Comparison of ENCODE assay signal across 20 cellular contexts in the genomic region with DNA sequence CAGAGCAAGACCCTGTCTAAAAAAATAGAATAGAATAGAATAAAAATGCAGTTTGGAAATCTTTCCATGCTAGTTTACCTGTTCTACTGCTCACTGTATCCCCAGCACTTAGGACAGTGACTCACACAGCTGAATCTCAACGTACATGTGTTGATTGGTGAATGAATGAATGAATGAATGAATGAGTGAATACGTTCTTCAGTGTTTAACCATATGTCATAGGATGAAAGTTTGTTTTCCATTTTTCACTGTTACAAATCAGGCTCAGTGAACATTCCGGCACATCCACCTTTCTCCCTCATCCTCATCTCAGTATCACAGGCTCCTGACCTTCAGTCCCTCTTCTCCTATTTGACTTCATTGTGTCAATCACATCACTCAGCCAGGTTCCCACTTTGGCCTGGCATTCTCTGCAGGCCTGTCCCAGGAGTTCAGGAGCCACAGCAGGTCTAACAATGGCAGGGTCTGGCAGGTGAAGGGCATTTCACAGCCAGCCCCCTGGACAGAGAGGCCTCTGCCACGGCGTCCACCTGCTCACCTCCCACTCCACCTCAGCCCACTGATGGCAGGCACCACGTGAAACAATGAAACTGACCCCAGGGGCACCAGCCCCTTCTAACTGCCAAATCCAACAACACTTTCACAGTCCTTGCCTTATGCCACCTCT. TPM values are rescaled to one million over a fixed set of nuclear protein-coding genes. Genes with fewer than 3 reads are reported as not detected.
DNase-seq lines count a peak whose midpoint lies in the region; ATAC-seq, FAIRE-seq and TF ChIP-seq lines count a peak whose summit lies in the region.
"Had no signal": no experiment of that assay in that cellular context is flagged by ENCODE, and none has a peak within 500 bp of the region (broad histone marks: within the 10 kb centered on the region; RNA-seq: fewer than 3 reads in every experiment).

No MANE protein-coding gene starts in this region.

- RAD21 ChIA-PET in GM12878 (lab: Charles Lee; ENCODE audit: unreplicated experiment): interaction anchor here (1.4 kb wide), 1 partner anchor 9 kb away, joined by 4 read pairs; no protein-coding TSS in a partner anchor

- peak overlapping the region; percentile 51 for H3K4me3 Mint-ChIP-seq in stimulated activated memory B cell treated with anti-CD40 and anti-IgM and Interleukin-4, amounts not matched to agents 10 μg/mL and 1 μg/mL and 100 μg/mL, for 72 hours
- H3K4me3 Mint-ChIP-seq: activated naive CD8-positive, alpha-beta T cell treated with anti-CD3 and anti-CD28 coated beads, Interleukin-2, amount 10 ng/mL, durations not matched to agents 7 days and 5 days; HFFc6 had no signal

- TF ChIP-seq CTCF in GM12878 (IDR thresholded peaks at IDR 0.05 in 2 of 3, conservative IDR thresholded peaks at IDR 0.05 in 1 of 3; ENCODE audit: control insufficient read depth in 2 of 3, extremely low read depth in 1 of 3, insufficient read depth in 1 of 3, low read depth in 3 of 3, low read length in 3 of 3): no peak

- H3K4me1 ChIP-seq in Karpas-422 (ENCODE audit: low read length) (peaks cover 100% of the 10 kb centered on the region), GM12878 (ENCODE audit: control insufficient read depth, insufficient read depth, low read length) (peaks cover 47% of the 10 kb centered on the region)

- H3K9me2 ChIP-seq in Karpas-422 (replicated peaks; ENCODE audit: insufficient read depth, low read length): no peaks in the 10 kb centered on the region

- no peak for TF ChIP-seq EP300 in GM12878 (IDR thresholded peaks at IDR 0.05; ENCODE audit: borderline replicate concordance in 1 of 2, control insufficient read depth in 1 of 2, low read depth in 2 of 2, low read length in 2 of 2)

- CTCF ChIA-PET in GM12878 (lab: Yijun Ruan, JAX): interaction anchor here (1.5 kb wide), 1 partner anchor 11 kb away, joined by 4 read pairs; no protein-coding TSS in a partner anchor

- no peak for TF ChIP-seq POLR2A in GM12878 (IDR thresholded peaks at IDR 0.05; ENCODE audit: low read depth, low read length)

- no peak for FAIRE-seq in GM12878 (lab: Jason Lieb, UNC)
- FAIRE-seq: keratinocyte had no signal

- H3K4me2 ChIP-seq in Karpas-422 (ENCODE audit: low read depth, low read length, poor library complexity, severe bottlenecking): peak overlapping the region; percentile 49
- peak overlapping the region; percentile 31; the same call in 1 of the 2 replicates for H3K4me2 ChIP-seq in GM12878 (ENCODE audit: control insufficient read depth, insufficient read depth)

- peaks cover 35 to 76% of the 10 kb centered on the region in 2 donors for H3K36me3 Mint-ChIP-seq in activated naive CD4-positive, alpha-beta T cell treated with anti-CD3 and anti-CD28 coated beads, Interleukin-2, amount 50 U/mL, for 72 hours
- peaks cover 43% of the 10 kb centered on the region for H3K36me3 Mint-ChIP-seq in stimulated activated memory B cell treated with anti-CD40 and anti-IgM and Interleukin-4, amounts not matched to agents 10 μg/mL and 1 μg/mL and 100 μg/mL, for 72 hours

- SMC1A ChIA-PET in GM12878 (lab: Charles Lee; ENCODE audit: uncharacterized antibody, unreplicated experiment): interaction anchor here (0.9 to 3.8 kb wide), 3 partner anchors 9 to 40 kb away, joined by 4 to 25 read pairs (median 4); no protein-coding TSS in a partner anchor

- no peak for ATAC-seq in activated naive CD4-positive, alpha-beta T cell treated with anti-CD3 and anti-CD28 coated beads, Interleukin-2, amount 50 U/mL, for 72 hours
- no peak for ATAC-seq in GM12878
- no peak for ATAC-seq in stimulated activated memory B cell treated with anti-CD40 and anti-IgM and Interleukin-4, amounts not matched to agents 10 μg/mL and 1 μg/mL and 100 μg/mL, for 72 hours
- no peak for ATAC-seq in GM21528 (IDR thresholded peaks at IDR 0.05; ENCODE audit: low FRiP score, unreplicated experiment)

- no peaks in the 10 kb centered on the region for H3K27me3 ChIP-seq in Karpas-422 (ENCODE audit: low read length)
- H3K27me3 ChIP-seq in GM12878 (replicated peaks in 1 of 2; ENCODE audit: control insufficient read depth in 2 of 2, insufficient read depth in 2 of 2, low read length in 1 of 2): no peaks in the 10 kb centered on the region
- H3K27me3 ChIP-seq: transverse colon had no signal

- intact Hi-C loops in GM12878 (cut with micrococcal nuclease; ENCODE audit: unreplicated experiment): no loop called here

- H2AFZ ChIP-seq in Karpas-422 (ENCODE audit: low read length) (no peak overlapping the region), GM12878 (ENCODE audit: control insufficient read depth, low read depth, low read length) (no peak overlapping the region)

- peak overlapping the region; percentile 53 to 96 for H3K27ac Mint-ChIP-seq in activated naive CD4-positive, alpha-beta T cell treated with anti-CD3 and anti-CD28 coated beads, Interleukin-2, amount 50 U/mL, for 72 hours
- H3K27ac Mint-ChIP-seq in stimulated activated memory B cell treated with anti-CD40 and anti-IgM and Interleukin-4, amounts not matched to agents 10 μg/mL and 1 μg/mL and 100 μg/mL, for 72 hours: peak overlapping the region; percentile 99
- H3K27ac Mint-ChIP-seq: activated naive CD8-positive, alpha-beta T cell treated with anti-CD3 and anti-CD28 coated beads, Interleukin-2, amount 10 ng/mL, durations not matched to agents 7 days and 5 days; HFFc6 had no signal

- WGBS in GM12878 (ENCODE audit: insufficient coverage, insufficient replicate concordance, low lambda C conversion rate, missing lambda C conversion rate): 60% methylated on average over 6 of the region's 6 CpGs

- peaks cover 91% of the 10 kb centered on the region for H3K4me1 Mint-ChIP-seq in stimulated activated memory B cell treated with anti-CD40 and anti-IgM and Interleukin-4, amounts not matched to agents 10 μg/mL and 1 μg/mL and 100 μg/mL, for 72 hours

- peak overlapping the region; percentile 100 for H3K27ac ChIP-seq in Karpas-422 (ENCODE audit: low read length)
- H3K27ac ChIP-seq in GM12878 (ENCODE audit: control insufficient read depth, insufficient read depth): peak overlapping the region; percentile 40
- H3K27ac ChIP-seq: transverse colon, VCaP had no signal

- H3K9ac ChIP-seq in Karpas-422 (ENCODE audit: low read length): peak overlapping the region; percentile 51
- no peak overlapping the region for H3K9ac ChIP-seq in GM12878 (ENCODE audit: control insufficient read depth, insufficient read depth, low read length)

- H3K27me3 Mint-ChIP-seq in stimulated activated memory B cell treated with anti-CD40 and anti-IgM and Interleukin-4, amounts not matched to agents 10 μg/mL and 1 μg/mL and 100 μg/mL, for 72 hours: no peaks in the 10 kb centered on the region
- H3K27me3 Mint-ChIP-seq: activated naive CD8-positive, alpha-beta T cell treated with anti-CD3 and anti-CD28 coated beads, Interleukin-2, amount 10 ng/mL, durations not matched to agents 7 days and 5 days had no signal

- H3K79me2 ChIP-seq in Karpas-422 (ENCODE audit: low read length): peaks cover 100% of the 10 kb centered on the region
- H3K79me2 ChIP-seq in GM12878 (ENCODE audit: control insufficient read depth, insufficient read depth, low read length): peaks cover 87% of the 10 kb centered on the region

- in situ Hi-C loops in GM12878 (cut with MboI): no loop called here

- no peak for TF ChIP-seq RAD21 in GM12878 (IDR thresholded peaks at IDR 0.05; ENCODE audit: insufficient read depth, low read depth, low read length)

- H4K20me1 ChIP-seq in Karpas-422 (ENCODE audit: insufficient read depth, low read depth, low read length) (peaks cover 12% of the 10 kb centered on the region; the same call in 1 of the 2 replicates), GM12878 (ENCODE audit: control insufficient read depth, insufficient read depth) (no peaks in the 10 kb centered on the region)

- H3K36me3 ChIP-seq in Karpas-422 (ENCODE audit: insufficient read depth, low read length) (peaks cover 56% of the 10 kb centered on the region), GM12878 (ENCODE audit: control insufficient read depth in 2 of 2, insufficient read depth in 2 of 2, low read length in 1 of 2) (peaks cover 4 to 8% of the 10 kb centered on the region in 2 experiments; a peak in 3 of 4 replicates)
- H3K36me3 ChIP-seq: transverse colon had no signal

- BruUV-seq in GM12878 (replicated peaks; lab: Mats Ljungman, UMichigan): no TSS peak

- no peaks in the 10 kb centered on the region for H3K9me3 ChIP-seq in Karpas-422 (ENCODE audit: low read length)
- no peaks in the 10 kb centered on the region for H3K9me3 ChIP-seq in GM12878 (replicated peaks; ENCODE audit: control insufficient read depth, insufficient read depth, low read length)
- H3K9me3 ChIP-seq: transverse colon had no signal

- peak overlapping the region; percentile 38; the same call in 1 of the 2 replicates for H3K4me3 ChIP-seq in Karpas-422 (ENCODE audit: low read length)
- H3K4me3 ChIP-seq in GM12878: no peak overlapping the region
- H3K4me3 ChIP-seq: transverse colon had no signal

- POLR2A ChIA-PET in GM12878 (lab: Charles Lee): interaction anchor here (0.9 to 1.2 kb wide), 4 partner anchors 7 to 18 kb away, joined by 3 to 4 read pairs (median 3); partner anchors contain the start of gene ZC3H12D

- no peak for DNase-seq in activated naive CD4-positive, alpha-beta T cell treated with anti-CD3 and anti-CD28 coated beads, Interleukin-2, amount 50 U/mL, for 72 hours (ENCODE audit: low spot score in 2 of 2)
- no peak for DNase-seq in activated naive CD4-positive, alpha-beta T cell (lab: John Stamatoyannopoulos, UW)
- DNase-seq in Karpas-422 (no peak), GM12878 (ENCODE audit: low read depth, low spot score) (no peak), NCI-H1417 (lab: John Stamatoyannopoulos, UW) (no peak), OCI-M2 (lab: John Stamatoyannopoulos, UW; ENCODE audit: unreplicated experiment) (no peak)
- DNase-seq: activated CD4-positive, alpha-beta T cell treated with anti-CD3 and anti-CD28 coated beads, Interleukin-2, amount 50 U/mL, for 1 hour; activated CD8-positive, alpha-beta memory T cell treated with anti-CD3 and anti-CD28 coated beads, Interleukin-2, amount 50 U/mL, for 4 hours; activated naive CD8-positive, alpha-beta T cell treated with anti-CD3 and anti-CD28 coated beads, Interleukin-2, amount 10 ng/mL, durations not matched to agents 7 days and 5 days; DMS 273 treated with DMSO at 0.1 percent for 48 hours; HFFc6; MM.1S; NCI-H146; NCI-H510A; right cardiac atrium; transverse colon had no signal

- H3K9me3 Mint-ChIP-seq in activated naive CD4-positive, alpha-beta T cell treated with anti-CD3 and anti-CD28 coated beads, Interleukin-2, amount 50 U/mL, for 72 hours: no peaks in the 10 kb centered on the region
- no peaks in the 10 kb centered on the region for H3K9me3 Mint-ChIP-seq in stimulated activated memory B cell treated with anti-CD40 and anti-IgM and Interleukin-4, amounts not matched to agents 10 μg/mL and 1 μg/mL and 100 μg/mL, for 72 hours
- H3K9me3 Mint-ChIP-seq: activated naive CD8-positive, alpha-beta T cell treated with anti-CD3 and anti-CD28 coated beads, Interleukin-2, amount 10 ng/mL, durations not matched to agents 7 days and 5 days; HFFc6 had no signal

RNA-seq across cellular contexts. Expression of gene ZC3H12D, which starts 7.9 kb away (rescaled TPM):
- 100 to 1,000 TPM in 1 of 2 donors, 10 to 100 TPM in 1; 87.1 to 186 TPM for total RNA-seq in activated naive CD4-positive, alpha-beta T cell treated with anti-CD3 and anti-CD28 coated beads, Interleukin-2, amount 50 U/mL, for 72 hours
- 71.0 and 92.0 TPM in 2 replicates for total RNA-seq in Karpas-422 (2014; rRNA removed; shearing (Covaris generic); ENCODE audit: low replicate concordance)
- total RNA-seq in GM12878 (2013; cell fraction: nucleolus; rRNA removed): 90.8 and 98.3 TPM in 2 replicates
- total RNA-seq in GM12878 (2014; rRNA removed): 9.4 and 10.8 TPM in 2 replicates
- total RNA-seq in GM12878 (2014; rRNA removed; fragmentation: Illumina TruSeq; extraction: Trizol): 10.2 and 10.3 TPM in 2 replicates
- 14.1 and 15.7 TPM in 2 replicates for total RNA-seq in GM12878 (2021)
- 3.9 TPM for polyA plus RNA-seq in GM12878 (2011; ENCODE audit: low read depth)
- 28.0 and 29.7 TPM in 2 replicates for polyA plus RNA-seq in GM12878 (2011; rRNA removed)
- 25.0 and 25.5 TPM in 2 replicates for polyA plus RNA-seq in GM12878 (2011; cell fraction: cytosol; rRNA removed)
- 30.1 and 38.8 TPM in 2 replicates for polyA plus RNA-seq in GM12878 (2011; cell fraction: nucleus; rRNA removed)
- polyA plus RNA-seq in GM12878 (2012): 6.1 and 8.0 TPM in 2 replicates
- 7.0 and 8.2 TPM in 2 replicates for polyA plus RNA-seq in GM12878 (2014; fragmentation: Illumina TruSeq; extraction: Trizol)
- 1 to 10 TPM; 1.4 to 2.0 TPM for polyA plus RNA-seq in GM12878 (2014; fragmentation: Nextera tagmentation; extraction: Ambion mirVana)
- polyA plus RNA-seq in GM12878 (2014; rRNA removed): 11.6 and 13.0 TPM in 2 replicates
- polyA plus RNA-seq in GM12878 (2016; fragmentation: Nextera tagmentation; extraction: Ambion mirVana): 1 to 10 TPM; 2.3 to 2.6 TPM
- polyA minus RNA-seq in GM12878 (2011; rRNA and poly(A)+ RNA removed): 18.9 and 37.1 TPM in 2 replicates
- polyA minus RNA-seq in GM12878 (2011; cell fraction: cytosol; rRNA and poly(A)+ RNA removed): 17.2 and 21.9 TPM in 2 replicates
- polyA minus RNA-seq in GM12878 (2011; cell fraction: nucleus; rRNA and poly(A)+ RNA removed): 21.0 and 31.8 TPM in 2 replicates
